ENCODE assay signal across 6 cellular contexts in the genomic region with DNA sequence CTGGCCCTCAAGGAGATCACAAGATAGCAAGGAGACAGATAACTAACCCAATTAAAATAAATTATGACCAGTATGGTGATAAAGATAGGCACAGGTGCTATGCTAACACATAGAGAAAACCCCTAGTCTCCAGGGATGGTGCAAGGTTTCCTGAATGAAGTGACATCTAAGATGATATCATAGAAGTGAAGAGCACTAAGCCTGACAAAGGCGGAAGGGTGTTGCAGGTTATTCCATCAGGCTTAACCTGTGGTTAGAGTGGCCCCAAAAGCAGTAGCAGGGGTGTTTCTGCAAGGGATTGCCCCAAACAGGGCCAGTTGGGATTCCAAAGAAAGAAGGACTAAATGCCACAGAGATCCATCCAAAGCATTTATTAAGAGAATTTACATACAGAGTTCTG.
"Had no signal": no experiment of that assay in that cellular context is flagged by ENCODE, and none has a peak within 500 bp of the region (broad histone marks: within the 10 kb centered on the region; RNA-seq: fewer than 3 reads in every experiment).

No MANE protein-coding gene starts in this region.

- FAIRE-seq: G401.6, GM12891, GM12892, GM18507 had no signal

- DNase-seq: GDM1, GF-D8 had no signal
